ENCODE assay signal across 13 cellular contexts in the genomic region with DNA sequence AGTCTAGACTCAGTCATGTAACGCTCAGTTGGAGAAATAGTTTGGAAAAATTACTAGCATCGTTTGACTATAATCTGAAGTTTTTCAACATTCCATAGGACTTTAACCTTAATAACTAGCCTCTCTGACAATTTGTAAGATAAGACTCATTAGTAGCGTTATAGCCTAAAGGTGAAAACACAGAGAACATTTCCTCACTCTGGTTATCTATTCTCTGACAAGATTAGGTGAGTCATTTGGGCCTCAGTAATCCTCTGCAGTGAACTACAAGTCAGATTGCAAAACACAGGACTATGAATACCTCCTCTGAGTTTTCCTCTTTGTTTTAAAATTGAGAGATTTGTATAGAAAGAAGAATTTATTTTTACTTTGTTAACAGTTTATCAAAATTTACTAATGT. TPM values are rescaled to one million over a fixed set of nuclear protein-coding genes. Genes with fewer than 3 reads are reported as not detected.
DNase-seq lines count a peak whose midpoint lies in the region; ATAC-seq, FAIRE-seq and TF ChIP-seq lines count a peak whose summit lies in the region.
"Had no signal": no experiment of that assay in that cellular context is flagged by ENCODE, and none has a peak within 500 bp of the region (broad histone marks: within the 10 kb centered on the region; RNA-seq: fewer than 3 reads in every experiment).

No MANE protein-coding gene starts in this region.

- DNase-seq in EH (ENCODE audit: low read depth) (peak; percentile 65), RCC 7860 (ENCODE audit: low spot score) (peak; percentile 36), fibroblast of peridontal ligament (ENCODE audit: extremely low read depth) (peak; percentile 41), omental fat pad (ENCODE audit: low spot score) (no peak), DMS153 treated with DMSO at 0.1 percent for 48 hours (lab: John Stamatoyannopoulos, UW; ENCODE audit: unreplicated experiment) (no peak), osteocyte (ENCODE audit: extremely low spot score, unreplicated experiment) (no peak)
- no peak for DNase-seq in activated naive CD4-positive, alpha-beta T cell treated with anti-CD3 and anti-CD28 coated beads, Interleukin-2, amount 10 ng/mL, durations not matched to agents 7 days and 5 days
- no peak for DNase-seq in stimulated activated naive CD4-positive, alpha-beta T cell treated with Interleukin-2 at 50 U/mL for 16 hours (lab: John Stamatoyannopoulos, UW)
- DNase-seq: activated CD8-positive, alpha-beta memory T cell treated with anti-CD3 and anti-CD28 coated beads for 24 hours; CD4-positive, alpha-beta memory T cell; Karpas-422; T-helper 9 cell had no signal

- peak; percentile 94 for FAIRE-seq in RCC 7860 (lab: Jason Lieb, UNC)

- no peak for TF ChIP-seq CTCF in omental fat pad (IDR thresholded peaks at IDR 0.05)
- TF ChIP-seq CTCF in osteocyte (IDR thresholded peaks at IDR 0.05), result no peak

- H3K4me1 Mint-ChIP-seq in activated naive CD4-positive, alpha-beta T cell treated with anti-CD3 and anti-CD28 coated beads, Interleukin-2, amount 10 ng/mL, durations not matched to agents 7 days and 5 days, result no peaks in the 10 kb centered on the region
- no peaks in the 10 kb centered on the region for H3K4me1 Mint-ChIP-seq in osteocyte (ENCODE audit: unreplicated experiment)
- H3K4me1 Mint-ChIP-seq: activated naive CD4-positive, alpha-beta T cell treated with anti-CD3 and anti-CD28 coated beads, Interleukin-2, amount 50 U/mL, for 24 hours; CD4-positive, alpha-beta memory T cell had no signal

- no peak overlapping the region for H3K4me3 Mint-ChIP-seq in activated naive CD4-positive, alpha-beta T cell treated with anti-CD3 and anti-CD28 coated beads, Interleukin-2, amount 10 ng/mL, durations not matched to agents 7 days and 5 days
- H3K4me3 Mint-ChIP-seq in osteocyte (ENCODE audit: unreplicated experiment), result no peak overlapping the region
- H3K4me3 Mint-ChIP-seq: activated naive CD4-positive, alpha-beta T cell treated with anti-CD3 and anti-CD28 coated beads, Interleukin-2, amount 50 U/mL, for 24 hours; CD4-positive, alpha-beta memory T cell had no signal

- CTCF ChIA-PET in activated naive CD4-positive, alpha-beta T cell treated with anti-CD3 and anti-CD28 coated beads, Interleukin-2, amount 10 ng/mL, durations not matched to agents 7 days and 5 days (lab: Charles Lee), result no interaction called here

- H3K36me3 Mint-ChIP-seq in activated naive CD4-positive, alpha-beta T cell treated with anti-CD3 and anti-CD28 coated beads, Interleukin-2, amount 10 ng/mL, durations not matched to agents 7 days and 5 days, result no peaks in the 10 kb centered on the region
- peaks cover 15% of the 10 kb centered on the region for H3K36me3 Mint-ChIP-seq in osteocyte (ENCODE audit: unreplicated experiment)
- H3K36me3 Mint-ChIP-seq: CD4-positive, alpha-beta memory T cell had no signal

- H3K27ac Mint-ChIP-seq in activated naive CD4-positive, alpha-beta T cell treated with anti-CD3 and anti-CD28 coated beads, Interleukin-2, amount 10 ng/mL, durations not matched to agents 7 days and 5 days, result no peak overlapping the region
- no peak overlapping the region for H3K27ac Mint-ChIP-seq in osteocyte (ENCODE audit: unreplicated experiment)
- H3K27ac Mint-ChIP-seq: activated naive CD4-positive, alpha-beta T cell treated with anti-CD3 and anti-CD28 coated beads, Interleukin-2, amount 50 U/mL, for 24 hours had no signal

- ATAC-seq in omental fat pad (ENCODE audit: low FRiP score), result peak; percentile 95

- H3K9me3 Mint-ChIP-seq in activated naive CD4-positive, alpha-beta T cell treated with anti-CD3 and anti-CD28 coated beads, Interleukin-2, amount 10 ng/mL, durations not matched to agents 7 days and 5 days, result no peaks in the 10 kb centered on the region
- peaks cover 44% of the 10 kb centered on the region for H3K9me3 Mint-ChIP-seq in osteocyte (ENCODE audit: unreplicated experiment)

- H3K27me3 Mint-ChIP-seq in activated naive CD4-positive, alpha-beta T cell treated with anti-CD3 and anti-CD28 coated beads, Interleukin-2, amount 10 ng/mL, durations not matched to agents 7 days and 5 days, result peaks cover 12% of the 10 kb centered on the region
- no peaks in the 10 kb centered on the region for H3K27me3 Mint-ChIP-seq in osteocyte (ENCODE audit: unreplicated experiment)

RNA-seq across cellular contexts. Expression of gene PDLIM5, which starts 31.8 kb away (rescaled TPM):
- total RNA-seq in omental fat pad, result 100 to 1,000 TPM; 119 to 168 (median 146) TPM
- 301 and 324 TPM in 2 replicates for total RNA-seq in osteocyte

Comparison
In these comparisons a context has a peak if more than half of its experiments do, and no peak if none do; other contexts are left out.
1. DNase-seq: peak in EH (single experiment), RCC 7860 (single experiment) and fibroblast of peridontal ligament (single experiment); none in omental fat pad (single experiment), DMS153 treated with DMSO at 0.1 percent for 48 hours (single experiment), activated naive CD4-positive, alpha-beta T cell treated with anti-CD3 and anti-CD28 coated beads, Interleukin-2, amount 10 ng/mL, durations not matched to agents 7 days and 5 days (single experiment), stimulated activated naive CD4-positive, alpha-beta T cell treated with Interleukin-2 at 50 U/mL for 16 hours (single experiment) and osteocyte (single experiment).